7 cellular contexts compared by ENCODE assay signal in the genomic region with DNA sequence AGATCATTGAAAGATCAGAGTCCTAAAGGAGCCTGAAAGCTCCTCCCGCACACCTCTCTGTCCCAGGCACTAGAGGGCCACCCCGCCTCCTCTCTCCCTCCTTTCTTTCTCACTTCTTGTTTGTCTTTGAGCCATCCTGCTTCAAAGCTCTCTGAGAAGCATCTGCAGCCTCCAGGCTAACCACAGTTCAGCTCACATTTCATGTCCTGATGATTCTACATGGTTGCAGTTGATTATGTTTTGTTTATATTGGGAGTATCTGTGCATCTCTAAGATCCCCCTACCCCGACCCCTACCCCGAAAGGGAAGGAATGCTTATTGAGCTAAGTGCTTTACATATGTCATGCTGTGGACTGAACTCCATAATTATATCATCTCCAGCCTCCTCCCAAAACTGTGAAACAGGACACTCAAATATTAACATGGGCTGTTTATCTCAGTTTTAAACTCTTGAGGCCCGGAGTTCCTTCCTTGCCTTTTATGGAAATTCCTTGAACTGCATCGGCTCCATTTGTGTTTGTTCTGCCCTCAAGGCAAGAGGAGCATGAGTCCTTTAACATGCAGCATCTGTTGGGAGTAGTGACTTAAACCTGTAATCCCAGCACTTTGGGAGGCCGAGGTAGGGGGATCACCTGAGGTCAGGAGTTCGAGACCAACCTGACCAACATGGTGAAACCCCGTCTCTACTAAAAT. TPM values are rescaled to one million over a fixed set of nuclear protein-coding genes. Genes with fewer than 3 reads are reported as not detected.
DNase-seq lines count a peak whose midpoint lies in the region; ATAC-seq, FAIRE-seq and TF ChIP-seq lines count a peak whose summit lies in the region.

No MANE protein-coding gene starts in this region.

- H3K27me3 ChIP-seq in RWPE2 (ENCODE audit: insufficient read depth, poor library complexity, severe bottlenecking) (no peaks in the 10 kb centered on the region), esophagus muscularis mucosa (no peaks in the 10 kb centered on the region), gastrocnemius medialis (no peaks in the 10 kb centered on the region)

- peak; percentile 82 for DNase-seq in ELR (ENCODE audit: low read depth)
- DNase-seq in HK-2 (ENCODE audit: unreplicated experiment), result peak; percentile 37
- DNase-seq in RWPE2 (ENCODE audit: low spot score), result peak; percentile 38
- no peak for DNase-seq in esophagus muscularis mucosa (ENCODE audit: extremely low spot score)
- peak in 1 of 2 donors; percentile 47 for DNase-seq in gastrocnemius medialis
- no peak for DNase-seq in H54 (ENCODE audit: insufficient read length, low spot score)

- intact Hi-C loops in esophagus muscularis mucosa (cut with DNase I) (no loop called here), gastrocnemius medialis (cut with DNase I; ENCODE audit: low total_unique reads) (no loop called here)

- in situ Hi-C loops in gastrocnemius medialis (cut with MboI; ENCODE audit: low sequenced_read_pairs in 4 of 4), result no loop called here

- WGBS in esophagus muscularis mucosa, result 44% methylated on average over 9 of the region's 9 CpGs

- TF ChIP-seq POLR2A in esophagus muscularis mucosa (IDR thresholded peaks at IDR 0.05; ENCODE audit: low read depth) (no peak), gastrocnemius medialis (IDR thresholded peaks at IDR 0.05) (no peak), H54 (IDR thresholded peaks at IDR 0.05; ENCODE audit: low read depth, low read length) (no peak)

- TF ChIP-seq CTCF in RWPE2 (IDR thresholded peaks at IDR 0.05; ENCODE audit: poor library complexity, severe bottlenecking), result peak; percentile 52
- TF ChIP-seq CTCF in esophagus muscularis mucosa (IDR thresholded peaks at IDR 0.05), result peak in 2 of 3 experiments; percentile 35 to 39
- TF ChIP-seq CTCF in gastrocnemius medialis (IDR thresholded peaks at IDR 0.05 in 4 of 5, conservative IDR thresholded peaks at IDR 0.05 in 1 of 5), result peak in 2 of 5 experiments; percentile 36 to 40

- no peak for FAIRE-seq in H54 (lab: Jason Lieb, UNC)

- ATAC-seq in GM19438 (IDR thresholded peaks at IDR 0.05; ENCODE audit: low read depth, unreplicated experiment), result peak; percentile 88
- peak; percentile 81 for ATAC-seq in RWPE2 (ENCODE audit: low read depth)
- peak; percentile 25 to 39 for ATAC-seq in gastrocnemius medialis

- TF ChIP-seq EP300 in esophagus muscularis mucosa (IDR thresholded peaks at IDR 0.05), result no peak

- H3K36me3 ChIP-seq in RWPE2 (ENCODE audit: low read depth) (peaks cover 8% of the 10 kb centered on the region), esophagus muscularis mucosa (peaks cover 0 to 17% (median 0%) of the 10 kb centered on the region in 4 donors), gastrocnemius medialis (no peaks in the 10 kb centered on the region)

- H3K27ac ChIP-seq in RWPE2 (ENCODE audit: poor library complexity, severe bottlenecking) (peak overlapping the region; percentile 64), esophagus muscularis mucosa (replicated peaks in 1 of 4) (peak overlapping the region; percentile 77 to 91 (median 89)), gastrocnemius medialis (peak overlapping the region; percentile 3 to 92 (median 70))

- H3K9me3 ChIP-seq in RWPE2 (ENCODE audit: severe bottlenecking) (no peaks in the 10 kb centered on the region), esophagus muscularis mucosa (no peaks in the 10 kb centered on the region), gastrocnemius medialis (no peaks in the 10 kb centered on the region)

- H3K4me1 ChIP-seq in RWPE2 (ENCODE audit: insufficient read depth, poor library complexity, severe bottlenecking) (peaks cover 31% of the 10 kb centered on the region), esophagus muscularis mucosa (peaks cover 77 to 82% (median 82%) of the 10 kb centered on the region in 4 donors), gastrocnemius medialis (peaks cover 64 to 82% of the 10 kb centered on the region in 2 donors)

- no peak overlapping the region for H3K4me3 ChIP-seq in RWPE2 (ENCODE audit: severe bottlenecking)
- no peak overlapping the region for H3K4me3 ChIP-seq in esophagus muscularis mucosa
- H3K4me3 ChIP-seq in gastrocnemius medialis, result no peak overlapping the region

RNA-seq across cellular contexts. Expression of gene MGLL, which starts 30.9 kb away (rescaled TPM):
- total RNA-seq in esophagus muscularis mucosa, result 100 to 1,000 TPM in 1 of 4 donors, 10 to 100 TPM in 3; 56.5 to 155 (median 80.7) TPM
- 10 to 100 TPM; 26.5 to 50.2 (median 43.8) TPM for total RNA-seq in gastrocnemius medialis

Comparison
In these comparisons a context has a peak if more than half of its experiments do, and no peak if none do; other contexts are left out.
1. DNase-seq: peak in ELR (single experiment), HK-2 (single experiment) and RWPE2 (single experiment); none in esophagus muscularis mucosa (single experiment) and H54 (single experiment).
2. ATAC-seq: peak in every context shown above with its lines; median percentile 88 in GM19438; 81 in RWPE2; 32 in gastrocnemius medialis.
3. Peak in every context shown above with its lines, with median percentiles within 50 percentile points of each other: H3K27ac ChIP-seq.